ENCODE assay signal across 2 cellular contexts in the genomic region with DNA sequence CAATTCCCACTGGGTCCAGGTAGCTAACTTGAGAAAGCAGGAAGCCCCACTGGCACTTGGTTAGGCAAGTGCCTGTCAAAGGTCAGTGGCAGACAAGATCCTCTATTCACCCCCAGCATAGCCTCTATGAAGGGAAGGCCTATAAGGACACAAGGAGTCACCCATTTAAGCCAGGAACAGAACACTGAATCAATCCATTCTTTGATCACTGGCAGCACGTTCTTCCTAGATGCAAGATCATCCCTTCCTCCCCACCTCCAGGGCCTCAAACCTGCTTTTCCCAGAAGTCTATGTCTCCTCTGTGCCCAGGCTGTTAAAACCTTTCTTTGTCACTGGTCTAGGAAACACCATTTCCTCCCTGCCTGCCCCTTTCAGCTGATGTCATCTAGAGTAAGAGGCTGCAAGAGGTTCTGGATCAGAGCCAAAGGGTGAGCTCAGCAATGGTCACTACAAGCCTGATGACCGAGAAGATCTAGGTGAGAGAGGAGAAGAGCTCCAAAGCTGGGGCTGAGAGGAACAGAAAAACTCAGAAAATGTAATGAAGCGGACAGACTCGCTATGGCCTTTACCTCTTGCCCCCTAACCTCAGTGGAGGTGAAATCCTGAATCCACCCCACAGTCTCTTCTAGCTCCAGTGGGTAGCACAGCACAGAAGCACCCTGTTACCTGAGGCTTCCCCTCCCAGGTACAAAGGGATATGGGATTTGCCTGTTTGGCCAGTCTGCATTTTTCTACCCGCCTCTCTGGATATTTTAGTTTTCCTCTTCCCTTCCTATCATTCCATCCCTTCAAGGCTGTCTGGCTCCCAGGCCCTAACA.
TF ChIP-seq lines count a peak whose summit lies in the region.

No MANE protein-coding gene starts in this region.

TF ChIP-seq in SK-N-SH treated with all-trans-retinoic acid at 6 μM for 48 hours, 23 proteins besides CTCF, POLR2A, EP300 and RAD21:
- TF ChIP-seq CREB5 (CRISPR knock-in tag; IDR thresholded peaks at IDR 0.05; ENCODE audit: low read depth) (0 out of 2 replicates have a peak, but pooled peaks have one; percentile 33), ZC3H10 (CRISPR knock-in tag; IDR thresholded peaks at IDR 0.05) (no peak)
TF ChIP-seq in SK-N-SH treated with all-trans-retinoic acid at 6 μM for 48 hours: peak in this region for 1.

TF ChIP-seq in endothelial cell of umbilical vein, 7 proteins besides CTCF, POLR2A, EP300 and RAD21 (continued from another document):
- TF ChIP-seq, protein P1, sequence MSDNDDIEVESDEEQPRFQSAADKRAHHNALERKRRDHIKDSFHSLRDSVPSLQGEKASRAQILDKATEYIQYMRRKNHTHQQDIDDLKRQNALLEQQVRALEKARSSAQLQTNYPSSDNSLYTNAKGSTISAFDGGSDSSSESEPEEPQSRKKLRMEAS (IDR thresholded peaks at IDR 0.05; ENCODE audit: insufficient read depth, insufficient read length): no peak
- peak; percentile 43 for TF ChIP-seq FOS (IDR thresholded peaks at IDR 0.05; ENCODE audit: borderline replicate concordance, insufficient read depth, low read length)
